In the genomic region with DNA sequence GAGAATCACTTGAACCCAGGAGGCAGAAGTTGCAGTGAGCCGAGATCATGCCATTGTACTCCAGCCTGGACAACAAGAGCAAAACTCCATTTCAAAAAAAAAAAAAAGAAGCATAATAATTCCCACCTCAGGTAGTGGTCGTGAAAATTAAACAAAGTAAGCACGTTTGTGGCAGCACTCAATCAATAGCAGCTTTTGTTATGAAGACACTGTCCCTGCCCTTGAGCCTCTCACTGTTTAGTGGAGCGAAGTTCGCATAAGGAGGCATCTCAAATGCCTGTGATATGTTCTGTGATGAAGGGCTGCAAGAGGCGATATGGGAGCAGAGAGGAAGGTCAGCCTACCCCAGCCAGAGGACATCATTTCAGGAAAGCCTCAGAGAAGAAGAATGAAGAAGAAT, we compare ENCODE assay signal across 1 cellular context.
TF ChIP-seq lines count a peak whose summit lies in the region.

No MANE protein-coding gene starts in this region.

TF ChIP-seq in HepG2, 621 proteins besides CTCF, POLR2A, EP300 and RAD21 (continues in another document):
- TF ChIP-seq KAT8 (CRISPR knock-in tag; IDR thresholded peaks at IDR 0.05) (no peak), ARID5B (CRISPR knock-in tag; IDR thresholded peaks at IDR 0.05) (peak; percentile 81), SMAD9 (CRISPR knock-in tag; IDR thresholded peaks at IDR 0.05) (no peak), ZNF224 (CRISPR knock-in tag; IDR thresholded peaks at IDR 0.05) (no peak), MED8 (CRISPR knock-in tag; IDR thresholded peaks at IDR 0.05; ENCODE audit: insufficient replicate concordance) (no peak), FOXA3 (CRISPR knock-in tag; IDR thresholded peaks at IDR 0.05) (peak; percentile 55), ZNF772 (CRISPR knock-in tag; IDR thresholded peaks at IDR 0.05) (no peak), NCOA2 (CRISPR knock-in tag; IDR thresholded peaks at IDR 0.05) (peak; percentile 37; the same call in 1 of the 2 replicates), MYC (CRISPR knock-in tag; IDR thresholded peaks at IDR 0.05; ENCODE audit: borderline replicate concordance) (no peak), ZNF552 (CRISPR knock-in tag; IDR thresholded peaks at IDR 0.05; ENCODE audit: borderline replicate concordance) (no peak), U2AF2 (IDR thresholded peaks at IDR 0.05; ENCODE audit: low read depth, low read length) (no peak), ZNF83 (CRISPR knock-in tag; IDR thresholded peaks at IDR 0.05; ENCODE audit: borderline replicate concordance) (no peak), ZNF619 (CRISPR knock-in tag; IDR thresholded peaks at IDR 0.05) (no peak), ZNF296 (CRISPR knock-in tag; conservative IDR thresholded peaks at IDR 0.05) (no peak), ZSCAN21 (CRISPR knock-in tag; IDR thresholded peaks at IDR 0.05; ENCODE audit: borderline replicate concordance) (no peak), CERS6 (CRISPR knock-in tag; IDR thresholded peaks at IDR 0.05) (no peak), PHB2 (IDR thresholded peaks at IDR 0.05; ENCODE audit: partially characterized antibody) (no peak), SAFB2 (CRISPR knock-in tag; IDR thresholded peaks at IDR 0.05; ENCODE audit: borderline replicate concordance, low read depth) (no peak), CENPBD1 (CRISPR knock-in tag; IDR thresholded peaks at IDR 0.05; ENCODE audit: borderline replicate concordance, low read depth) (no peak), SOX5 (CRISPR knock-in tag; IDR thresholded peaks at IDR 0.05; ENCODE audit: borderline replicate concordance) (peak; percentile 99), MZF1 (CRISPR knock-in tag; IDR thresholded peaks at IDR 0.05; ENCODE audit: borderline replicate concordance) (no peak), SOX13 (IDR thresholded peaks at IDR 0.05) (peak; percentile 97), SOX13 (CRISPR knock-in tag; conservative IDR thresholded peaks at IDR 0.05 in 1 of 2, IDR thresholded peaks at IDR 0.05 in 1 of 2) (peak in 1 of 2 experiments; percentile 99; a peak in 2 of 4 replicates), ZNF230 (CRISPR knock-in tag; IDR thresholded peaks at IDR 0.05) (no peak), ZNF605 (CRISPR knock-in tag; IDR thresholded peaks at IDR 0.05) (no peak), ZBTB10 (CRISPR knock-in tag; IDR thresholded peaks at IDR 0.05; ENCODE audit: borderline replicate concordance) (no peak), NFYB (CRISPR knock-in tag; IDR thresholded peaks at IDR 0.05) (no peak), GRHL1 (CRISPR knock-in tag; conservative IDR thresholded peaks at IDR 0.05) (no peak), HOXA3 (CRISPR knock-in tag; IDR thresholded peaks at IDR 0.05) (no peak; the same call in 1 of the 2 replicates), KDM5A (IDR thresholded peaks at IDR 0.05; ENCODE audit: borderline replicate concordance, low read length) (no peak), HMG20B (CRISPR knock-in tag; conservative IDR thresholded peaks at IDR 0.05) (no peak), ESRRA (CRISPR knock-in tag; IDR thresholded peaks at IDR 0.05; ENCODE audit: low read depth) (0 out of 2 replicates have a peak, but pooled peaks have one; percentile 20), ZNF737 (CRISPR knock-in tag; IDR thresholded peaks at IDR 0.05; ENCODE audit: borderline replicate concordance) (no peak), ZNF850 (CRISPR knock-in tag; conservative IDR thresholded peaks at IDR 0.05) (no peak), ZNF101 (CRISPR knock-in tag; IDR thresholded peaks at IDR 0.05; ENCODE audit: borderline replicate concordance, low read depth) (no peak)
- TF ChIP-seq, protein P1, sequence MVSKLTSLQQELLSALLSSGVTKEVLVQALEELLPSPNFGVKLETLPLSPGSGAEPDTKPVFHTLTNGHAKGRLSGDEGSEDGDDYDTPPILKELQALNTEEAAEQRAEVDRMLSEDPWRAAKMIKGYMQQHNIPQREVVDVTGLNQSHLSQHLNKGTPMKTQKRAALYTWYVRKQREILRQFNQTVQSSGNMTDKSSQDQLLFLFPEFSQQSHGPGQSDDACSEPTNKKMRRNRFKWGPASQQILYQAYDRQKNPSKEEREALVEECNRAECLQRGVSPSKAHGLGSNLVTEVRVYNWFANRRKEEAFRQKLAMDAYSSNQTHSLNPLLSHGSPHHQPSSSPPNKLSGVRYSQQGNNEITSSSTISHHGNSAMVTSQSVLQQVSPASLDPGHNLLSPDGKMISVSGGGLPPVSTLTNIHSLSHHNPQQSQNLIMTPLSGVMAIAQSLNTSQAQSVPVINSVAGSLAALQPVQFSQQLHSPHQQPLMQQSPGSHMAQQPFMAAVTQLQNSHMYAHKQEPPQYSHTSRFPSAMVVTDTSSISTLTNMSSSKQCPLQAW (CRISPR knock-in tag; IDR thresholded peaks at IDR 0.05), result no peak
- TF ChIP-seq, protein P2, sequence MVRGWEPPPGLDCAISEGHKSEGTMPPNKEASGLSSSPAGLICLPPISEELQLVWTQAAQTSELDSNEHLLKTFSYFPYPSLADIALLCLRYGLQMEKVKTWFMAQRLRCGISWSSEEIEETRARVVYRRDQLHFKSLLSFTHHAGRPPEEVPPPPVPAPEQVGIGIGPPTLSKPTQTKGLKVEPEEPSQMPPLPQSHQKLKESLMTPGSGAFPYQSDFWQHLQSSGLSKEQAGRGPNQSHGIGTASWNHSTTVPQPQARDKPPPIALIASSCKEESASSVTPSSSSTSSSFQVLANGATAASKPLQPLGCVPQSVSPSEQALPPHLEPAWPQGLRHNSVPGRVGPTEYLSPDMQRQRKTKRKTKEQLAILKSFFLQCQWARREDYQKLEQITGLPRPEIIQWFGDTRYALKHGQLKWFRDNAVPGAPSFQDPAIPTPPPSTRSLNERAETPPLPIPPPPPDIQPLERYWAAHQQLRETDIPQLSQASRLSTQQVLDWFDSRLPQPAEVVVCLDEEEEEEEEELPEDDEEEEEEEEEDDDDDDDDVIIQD (CRISPR knock-in tag; IDR thresholded peaks at IDR 0.05; ENCODE audit: low read depth), result no peak
- TF ChIP-seq, protein P3, sequence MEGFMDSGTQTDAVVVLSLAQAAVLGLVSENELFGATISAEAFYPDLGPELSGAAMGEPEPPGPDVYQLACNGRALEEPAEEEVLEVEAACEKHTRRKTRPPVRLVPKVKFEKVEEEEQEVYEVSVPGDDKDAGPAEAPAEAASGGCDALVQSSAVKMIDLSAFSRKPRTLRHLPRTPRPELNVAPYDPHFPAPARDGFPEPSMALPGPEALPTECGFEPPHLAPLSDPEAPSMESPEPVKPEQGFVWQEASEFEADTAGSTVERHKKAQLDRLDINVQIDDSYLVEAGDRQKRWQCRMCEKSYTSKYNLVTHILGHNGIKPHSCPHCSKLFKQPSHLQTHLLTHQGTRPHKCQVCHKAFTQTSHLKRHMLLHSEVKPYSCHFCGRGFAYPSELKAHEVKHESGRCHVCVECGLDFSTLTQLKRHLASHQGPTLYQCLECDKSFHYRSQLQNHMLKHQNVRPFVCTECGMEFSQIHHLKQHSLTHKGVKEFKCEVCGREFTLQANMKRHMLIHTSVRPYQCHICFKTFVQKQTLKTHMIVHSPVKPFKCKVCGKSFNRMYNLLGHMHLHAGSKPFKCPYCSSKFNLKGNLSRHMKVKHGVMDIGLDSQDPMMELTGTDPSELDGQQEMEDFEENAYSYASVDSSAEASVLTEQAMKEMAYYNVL (CRISPR knock-in tag; IDR thresholded peaks at IDR 0.05; ENCODE audit: borderline replicate concordance), result no peak
- TF ChIP-seq, protein P4, sequence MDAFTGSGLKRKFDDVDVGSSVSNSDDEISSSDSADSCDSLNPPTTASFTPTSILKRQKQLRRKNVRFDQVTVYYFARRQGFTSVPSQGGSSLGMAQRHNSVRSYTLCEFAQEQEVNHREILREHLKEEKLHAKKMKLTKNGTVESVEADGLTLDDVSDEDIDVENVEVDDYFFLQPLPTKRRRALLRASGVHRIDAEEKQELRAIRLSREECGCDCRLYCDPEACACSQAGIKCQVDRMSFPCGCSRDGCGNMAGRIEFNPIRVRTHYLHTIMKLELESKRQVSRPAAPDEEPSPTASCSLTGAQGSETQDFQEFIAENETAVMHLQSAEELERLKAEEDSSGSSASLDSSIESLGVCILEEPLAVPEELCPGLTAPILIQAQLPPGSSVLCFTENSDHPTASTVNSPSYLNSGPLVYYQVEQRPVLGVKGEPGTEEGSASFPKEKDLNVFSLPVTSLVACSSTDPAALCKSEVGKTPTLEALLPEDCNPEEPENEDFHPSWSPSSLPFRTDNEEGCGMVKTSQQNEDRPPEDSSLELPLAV (CRISPR knock-in tag; conservative IDR thresholded peaks at IDR 0.05; ENCODE audit: low read depth), result no peak
